ENCODE assay signal across 8 cellular contexts in the genomic region with DNA sequence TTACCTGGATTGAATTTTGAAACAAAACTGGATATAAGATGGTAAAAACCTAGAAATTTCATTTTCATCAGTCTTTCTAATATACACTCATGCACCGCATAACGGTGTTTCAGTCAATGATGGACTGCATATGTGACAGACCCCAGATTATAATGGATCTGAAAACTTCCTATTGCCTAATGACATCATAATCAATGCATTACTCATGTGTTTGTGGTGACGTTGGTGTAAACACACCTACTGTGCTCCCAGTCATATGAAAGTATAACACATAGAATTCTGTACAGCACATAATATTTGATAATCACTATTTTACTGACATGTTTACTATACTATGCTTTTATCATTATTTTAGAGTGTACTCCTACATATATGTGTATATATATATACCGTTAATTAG.
"Had no signal": no experiment of that assay in that cellular context is flagged by ENCODE, and none has a peak within 500 bp of the region (broad histone marks: within the 10 kb centered on the region; RNA-seq: fewer than 3 reads in every experiment).

No MANE protein-coding gene starts in this region.

- DNase-seq: GDM1, GF-D8 had no signal

- H3K4me3 ChIP-seq: GM12878 had no signal

- FAIRE-seq: G401.6, GM12878, GM12891, GM12892, GM18507, GM19239 had no signal

- ATAC-seq: GM12878 had no signal
